In genomic region chr7:12357508-12357907, GRCh38 we compare ENCODE assay signal across 1 cellular context.
TF ChIP-seq lines count a peak whose summit lies in the region.

No MANE protein-coding gene starts in this region.

TF ChIP-seq in K562, 482 proteins besides CTCF, POLR2A, EP300 and RAD21 (continued from another document):
- TF ChIP-seq, protein P1, sequence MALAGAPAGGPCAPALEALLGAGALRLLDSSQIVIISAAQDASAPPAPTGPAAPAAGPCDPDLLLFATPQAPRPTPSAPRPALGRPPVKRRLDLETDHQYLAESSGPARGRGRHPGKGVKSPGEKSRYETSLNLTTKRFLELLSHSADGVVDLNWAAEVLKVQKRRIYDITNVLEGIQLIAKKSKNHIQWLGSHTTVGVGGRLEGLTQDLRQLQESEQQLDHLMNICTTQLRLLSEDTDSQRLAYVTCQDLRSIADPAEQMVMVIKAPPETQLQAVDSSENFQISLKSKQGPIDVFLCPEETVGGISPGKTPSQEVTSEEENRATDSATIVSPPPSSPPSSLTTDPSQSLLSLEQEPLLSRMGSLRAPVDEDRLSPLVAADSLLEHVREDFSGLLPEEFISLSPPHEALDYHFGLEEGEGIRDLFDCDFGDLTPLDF (CRISPR knock-in tag; IDR thresholded peaks at IDR 0.05), result no peak
- TF ChIP-seq KLF13 (tag; IDR thresholded peaks at IDR 0.05; ENCODE audit: borderline replicate concordance, low read depth) (no peak), ELK1 (CRISPR knock-in tag; IDR thresholded peaks at IDR 0.05) (no peak), ZNF316 (IDR thresholded peaks at IDR 0.05) (no peak), CBFB (CRISPR knock-in tag; IDR thresholded peaks at IDR 0.05) (no peak), ZBED1 (IDR thresholded peaks at IDR 0.05) (no peak), BACH1 (tag; IDR thresholded peaks at IDR 0.05) (no peak), FUS (optimal IDR thresholded peaks at IDR 0.05; ENCODE audit: low read depth, low read length) (no peak), BRF1 (IDR thresholded peaks at IDR 0.05; ENCODE audit: borderline replicate concordance, extremely low read depth, insufficient read length) (no peak), TRIM25 (IDR thresholded peaks at IDR 0.05; ENCODE audit: borderline replicate concordance) (no peak)
- TF ChIP-seq, protein P2, sequence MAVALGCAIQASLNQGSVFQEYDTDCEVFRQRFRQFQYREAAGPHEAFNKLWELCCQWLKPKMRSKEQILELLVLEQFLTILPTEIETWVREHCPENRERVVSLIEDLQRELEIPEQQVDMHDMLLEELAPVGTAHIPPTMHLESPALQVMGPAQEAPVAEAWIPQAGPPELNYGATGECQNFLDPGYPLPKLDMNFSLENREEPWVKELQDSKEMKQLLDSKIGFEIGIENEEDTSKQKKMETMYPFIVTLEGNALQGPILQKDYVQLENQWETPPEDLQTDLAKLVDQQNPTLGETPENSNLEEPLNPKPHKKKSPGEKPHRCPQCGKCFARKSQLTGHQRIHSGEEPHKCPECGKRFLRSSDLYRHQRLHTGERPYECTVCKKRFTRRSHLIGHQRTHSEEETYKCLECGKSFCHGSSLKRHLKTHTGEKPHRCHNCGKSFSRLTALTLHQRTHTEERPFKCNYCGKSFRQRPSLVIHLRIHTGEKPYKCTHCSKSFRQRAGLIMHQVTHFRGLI (CRISPR knock-in tag; IDR thresholded peaks at IDR 0.05), result no peak
- TF ChIP-seq, protein P3, sequence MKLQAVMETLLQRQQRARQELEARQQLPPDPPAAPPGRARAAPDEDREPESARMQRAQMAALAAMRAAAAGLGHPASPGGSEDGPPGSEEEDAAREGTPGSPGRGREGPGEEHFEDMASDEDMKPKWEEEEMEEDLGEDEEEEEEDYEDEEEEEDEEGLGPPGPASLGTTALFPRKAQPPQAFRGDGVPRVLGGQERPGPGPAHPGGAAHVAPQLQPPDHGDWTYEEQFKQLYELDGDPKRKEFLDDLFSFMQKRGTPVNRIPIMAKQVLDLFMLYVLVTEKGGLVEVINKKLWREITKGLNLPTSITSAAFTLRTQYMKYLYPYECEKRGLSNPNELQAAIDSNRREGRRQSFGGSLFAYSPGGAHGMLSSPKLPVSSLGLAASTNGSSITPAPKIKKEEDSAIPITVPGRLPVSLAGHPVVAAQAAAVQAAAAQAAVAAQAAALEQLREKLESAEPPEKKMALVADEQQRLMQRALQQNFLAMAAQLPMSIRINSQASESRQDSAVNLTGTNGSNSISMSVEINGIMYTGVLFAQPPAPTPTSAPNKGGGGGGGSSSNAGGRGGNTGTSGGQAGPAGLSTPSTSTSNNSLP (IDR thresholded peaks at IDR 0.05; ENCODE audit: borderline replicate concordance, low read depth, low read length), result no peak
TF ChIP-seq in K562: peak in this region for 0.
